9 cellular contexts compared by ENCODE assay signal in the genomic region with DNA sequence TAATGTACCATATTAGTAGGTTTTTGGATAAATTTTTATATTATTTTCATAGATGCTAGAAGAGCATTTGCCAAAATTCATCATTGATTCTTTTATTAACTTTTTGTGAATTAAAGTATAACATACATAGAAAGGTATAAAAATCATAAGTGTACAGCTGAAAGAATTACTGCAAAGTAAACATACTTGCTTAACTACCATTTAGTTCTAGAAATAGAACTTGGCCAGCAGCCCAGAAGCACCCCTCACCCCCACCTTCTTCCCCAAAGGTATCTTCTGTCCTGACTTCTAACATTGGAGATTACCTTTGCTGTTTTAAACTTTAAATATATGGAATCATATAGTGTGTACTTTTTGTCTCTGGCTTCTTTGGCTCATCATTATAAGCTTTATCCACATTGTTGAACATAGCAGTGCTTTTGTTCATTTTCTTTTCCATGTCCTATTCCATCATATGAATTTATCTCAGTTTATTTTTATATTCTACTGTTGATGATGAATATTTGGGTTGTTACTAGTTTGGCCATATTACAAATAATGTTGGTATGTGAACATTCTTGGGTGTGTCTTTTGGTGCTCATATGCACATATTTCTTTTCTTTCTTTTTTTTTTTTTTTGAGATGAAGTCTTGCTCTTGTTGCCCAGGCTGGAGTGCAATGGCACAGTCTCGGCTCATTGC.
A peak's percentile ranks its signal among the peaks of the same experiment; 100 is the strongest.
DNase-seq lines count a peak whose midpoint lies in the region; ATAC-seq and TF ChIP-seq lines count a peak whose summit lies in the region.
"Had no signal": no experiment of that assay in that cellular context is flagged by ENCODE, and none has a peak within 500 bp of the region (broad histone marks: within the 10 kb centered on the region; RNA-seq: fewer than 3 reads in every experiment).

No MANE protein-coding gene starts in this region.

- no peaks in the 10 kb centered on the region for H3K9me3 ChIP-seq in PC-9 (ENCODE audit: insufficient read depth, low read depth)
- H3K9me3 ChIP-seq: neutrophil had no signal

- peaks cover 11% of the 10 kb centered on the region for H3K36me3 Mint-ChIP-seq in HFFc6 (ENCODE audit: low read depth)

- H3K9me3 Mint-ChIP-seq in HFFc6, result no peaks in the 10 kb centered on the region

- no peak for TF ChIP-seq CTCF in HFFc6 (IDR thresholded peaks at IDR 0.05)
- no peak for TF ChIP-seq CTCF in PC-9 (conservative IDR thresholded peaks at IDR 0.05)

- POLR2A ChIA-PET in PC-9 (lab: Charles Lee; ENCODE audit: unreplicated experiment), result interaction anchor here (0.6 kb wide), 1 partner anchor 13 kb away, joined by 8 read pairs; no protein-coding TSS in a partner anchor

- DNase-seq in A172 (ENCODE audit: low spot score) (peak; percentile 59), HFFc6 (peak; percentile 83), PC-9 (peak; percentile 73 to 80), fibroblast of the conjunctiva (ENCODE audit: low read depth) (peak; percentile 78), HK-2 (ENCODE audit: unreplicated experiment) (no peak), superior temporal gyrus (ENCODE audit: extremely low spot score) (no peak)

- H3K4me1 ChIP-seq in PC-9 (replicated peaks; ENCODE audit: insufficient read depth), result peaks cover 37% of the 10 kb centered on the region

- H3K27ac ChIP-seq in PC-9, result peak overlapping the region; percentile 68
- H3K27ac ChIP-seq: neutrophil had no signal

- BruUV-seq in PC-9 (replicated peaks; lab: Mats Ljungman, UMichigan), result no TSS peak

- intact Hi-C loops in PC-9 (cut with micrococcal nuclease; ENCODE audit: unreplicated experiment), result no loop called here

- no peaks in the 10 kb centered on the region for H3K27me3 ChIP-seq in PC-9 (ENCODE audit: insufficient read depth, low read depth)
- H3K27me3 ChIP-seq: neutrophil had no signal

- H3K4me3 Mint-ChIP-seq in HFFc6, result peak overlapping the region; percentile 82

- H3K27ac Mint-ChIP-seq in HFFc6, result peak overlapping the region; percentile 95

- peaks cover 79% of the 10 kb centered on the region for H3K4me1 Mint-ChIP-seq in HFFc6 (ENCODE audit: low read depth)

- CTCF ChIA-PET in PC-9 (lab: Charles Lee), result interaction anchor here (0.7 kb wide), 1 partner anchor 67 kb away, joined by 3 read pairs; no protein-coding TSS in a partner anchor

- H3K4me2 ChIP-seq in PC-9, result peak overlapping the region; percentile 68

- ATAC-seq in HG03097 (IDR thresholded peaks at IDR 0.05; ENCODE audit: low FRiP score, unreplicated experiment), result no peak
- no peak for ATAC-seq in HG03108 (IDR thresholded peaks at IDR 0.05; ENCODE audit: unreplicated experiment)

- H3K79me2 ChIP-seq in PC-9 (ENCODE audit: low read depth), result peaks cover 35% of the 10 kb centered on the region

- H3K36me3 ChIP-seq in PC-9 (ENCODE audit: low read depth), result no peaks in the 10 kb centered on the region; the same call in 1 of the 2 replicates
- H3K36me3 ChIP-seq: neutrophil had no signal

- H4K20me1 ChIP-seq in PC-9 (ENCODE audit: insufficient read depth), result no peaks in the 10 kb centered on the region; the same call in 1 of the 2 replicates

- H3K4me3 ChIP-seq in PC-9, result peak overlapping the region; percentile 13; the same call in 1 of the 2 replicates

- peaks cover 6% of the 10 kb centered on the region; the same call in 1 of the 2 replicates for H3K27me3 Mint-ChIP-seq in HFFc6 (ENCODE audit: insufficient read depth)

- no peaks in the 10 kb centered on the region for H3K9me2 ChIP-seq in PC-9 (ENCODE audit: insufficient read depth)

- no peak overlapping the region for H2AFZ ChIP-seq in PC-9

- H3F3A ChIP-seq in PC-9 (ENCODE audit: insufficient read depth, low read depth), result peaks cover 26% of the 10 kb centered on the region; the same call in 1 of the 2 replicates

Comparison
In these comparisons a context has a peak if more than half of its experiments do, and no peak if none do; other contexts are left out.
1. DNase-seq: peak in A172 (single experiment), HFFc6 (single experiment), PC-9 (2 of 2) and fibroblast of the conjunctiva (single experiment); none in HK-2 (single experiment) and superior temporal gyrus (single experiment).